Comparison of ENCODE assay signal across 13 cellular contexts in genomic region chr15:82132742-82133141, GRCh38.
DNase-seq lines count a peak whose midpoint lies in the region; ATAC-seq and TF ChIP-seq lines count a peak whose summit lies in the region.
"Had no signal": no experiment of that assay in that cellular context is flagged by ENCODE, and none has a peak within 500 bp of the region (broad histone marks: within the 10 kb centered on the region; RNA-seq: fewer than 3 reads in every experiment).

No MANE protein-coding gene starts in this region.

- H3K79me2 ChIP-seq in GM23248 (ENCODE audit: insufficient read depth) (no peaks in the 10 kb centered on the region), SK-N-SH (ENCODE audit: insufficient read depth) (no peaks in the 10 kb centered on the region; the same call in 1 of the 2 replicates)

- no peak for TF ChIP-seq RAD21 in SK-N-SH (IDR thresholded peaks at IDR 0.05; ENCODE audit: low read length)

- H2AFZ ChIP-seq in GM23248: no peak overlapping the region
- H2AFZ ChIP-seq in SK-N-SH (ENCODE audit: low read depth): no peak overlapping the region

- H3K9me3 ChIP-seq in GM23248 (ENCODE audit: low read depth) (no peaks in the 10 kb centered on the region), SK-N-SH (no peaks in the 10 kb centered on the region), gastrocnemius medialis (no peaks in the 10 kb centered on the region)
- H3K9me3 ChIP-seq: mucosa of descending colon had no signal

- no peaks in the 10 kb centered on the region for H3K36me3 ChIP-seq in GM23248 (ENCODE audit: low read depth)
- H3K36me3 ChIP-seq in SK-N-SH (replicated peaks in 1 of 2; ENCODE audit: control insufficient read depth in 1 of 2, insufficient read depth in 2 of 2, low read length in 1 of 2): peaks cover 16 to 24% of the 10 kb centered on the region in 2 experiments
- peaks cover 0 to 21% of the 10 kb centered on the region in 2 donors for H3K36me3 ChIP-seq in gastrocnemius medialis

- H3K27ac ChIP-seq in GM23248 (peak overlapping the region; percentile 92), SK-N-SH (ENCODE audit: low read depth in 2 of 2, low read length in 1 of 2) (peak overlapping the region in 1 of 2 experiments; percentile 92; a peak in 2 of 4 replicates), gastrocnemius medialis (peak overlapping the region in 1 of 4 donors; percentile 43)

- TF ChIP-seq EP300 in SK-N-SH (IDR thresholded peaks at IDR 0.05; ENCODE audit: borderline replicate concordance in 1 of 2, low read depth in 1 of 2, low read length in 1 of 2): peak in 1 of 2 experiments; percentile 84; a peak in 1 of 4 replicates

- in situ Hi-C loops in GM23248 (cut with MboI): no loop called here
- in situ Hi-C loops in gastrocnemius medialis (cut with MboI; ENCODE audit: low sequenced_read_pairs in 4 of 4): no loop called here

- POLR2A ChIA-PET in SK-N-SH (lab: Yijun Ruan, JAX): no interaction called here

- intact Hi-C loops in gastrocnemius medialis (cut with DNase I; ENCODE audit: low total_unique reads): no loop called here

- H3K9me2 ChIP-seq in GM23248 (ENCODE audit: insufficient read depth) (no peaks in the 10 kb centered on the region), SK-N-SH (no peaks in the 10 kb centered on the region)

- WGBS in GM23248 (ENCODE audit: low coverage in 1 of 2, low lambda C conversion rate in 2 of 2, missing lambda C conversion rate in 2 of 2), 2 experiments: 0% methylated on average over 2 of the region's 2 CpGs
- WGBS in SK-N-SH (ENCODE audit: low lambda C conversion rate): 12% methylated on average over 2 of the region's 2 CpGs

- peaks cover 80% of the 10 kb centered on the region for H3K4me1 ChIP-seq in GM23248 (ENCODE audit: insufficient read depth)
- H3K4me1 ChIP-seq in SK-N-SH (ENCODE audit: control insufficient read depth in 1 of 2, insufficient read depth in 2 of 2, low read depth in 1 of 2, low read length in 1 of 2): peaks cover 26 to 33% of the 10 kb centered on the region in 2 experiments
- no peaks in the 10 kb centered on the region for H3K4me1 ChIP-seq in gastrocnemius medialis

- H3K9ac ChIP-seq in GM23248: no peak overlapping the region
- H3K9ac ChIP-seq in SK-N-SH: no peak overlapping the region; the same call in 1 of the 2 replicates

- CTCF ChIA-PET in SK-N-SH (lab: Yijun Ruan, JAX): no interaction called here

- DNase-seq in GM23248 (peak; percentile 95), SK-N-SH (no peak), fibroblast of peridontal ligament (ENCODE audit: extremely low read depth) (peak; percentile 88), gastrocnemius medialis (no peak), OCI-M1 (lab: John Stamatoyannopoulos, UW) (no peak), KG1 (lab: John Stamatoyannopoulos, UW) (no peak), NCI-H1436 treated with DMSO at 0.1 percent for 48 hours (lab: John Stamatoyannopoulos, UW) (no peak)
- DNase-seq: activated CD4-positive, alpha-beta T cell treated with anti-CD3 and anti-CD28 coated beads, Interleukin-2, amount 50 U/mL, for 48 hours; activated naive CD4-positive, alpha-beta T cell treated with anti-CD3 and anti-CD28 coated beads for 36 hours; mucosa of descending colon; NCI-H526 treated with DMSO at 0.1 percent for 48 hours; small intestine had no signal

- TF ChIP-seq CTCF in SK-N-SH (IDR thresholded peaks at IDR 0.05) (no peak), gastrocnemius medialis (IDR thresholded peaks at IDR 0.05 in 4 of 5, conservative IDR thresholded peaks at IDR 0.05 in 1 of 5) (no peak)

- H3F3A ChIP-seq in GM23248 (ENCODE audit: insufficient read depth) (peaks cover 77% of the 10 kb centered on the region), SK-N-SH (replicated peaks; ENCODE audit: insufficient read depth) (peaks cover 42% of the 10 kb centered on the region)

- TF ChIP-seq POLR2A in gastrocnemius medialis (IDR thresholded peaks at IDR 0.05): no peak

- H4K20me1 ChIP-seq in GM23248 (ENCODE audit: insufficient read depth): no peaks in the 10 kb centered on the region
- no peaks in the 10 kb centered on the region for H4K20me1 ChIP-seq in SK-N-SH (ENCODE audit: insufficient read depth)

- peak; percentile 49 to 73 for ATAC-seq in gastrocnemius medialis
- no peak for ATAC-seq in HG03457 (IDR thresholded peaks at IDR 0.05; ENCODE audit: unreplicated experiment)
- ATAC-seq: mucosa of descending colon had no signal

- H3K4me2 ChIP-seq in GM23248 (ENCODE audit: unreplicated experiment) (no peak overlapping the region), SK-N-SH (0 out of 2 replicates have a peak overlapping the region, but pooled peaks have one; percentile 48)

- no peak overlapping the region for H3K4me3 ChIP-seq in GM23248
- no peak overlapping the region for H3K4me3 ChIP-seq in SK-N-SH (ENCODE audit: low read depth in 2 of 2, low read length in 1 of 2)
- H3K4me3 ChIP-seq in gastrocnemius medialis: no peak overlapping the region
- H3K4me3 ChIP-seq: mucosa of descending colon had no signal

- H3K27me3 ChIP-seq in GM23248 (replicated peaks; ENCODE audit: insufficient read depth) (no peaks in the 10 kb centered on the region), SK-N-SH (ENCODE audit: insufficient read depth) (no peaks in the 10 kb centered on the region), gastrocnemius medialis (no peaks in the 10 kb centered on the region)

TF ChIP-seq in SK-N-SH, 30 proteins besides CTCF, POLR2A, EP300 and RAD21 (continues in another document):
- TF ChIP-seq TAF1 (IDR thresholded peaks at IDR 0.05; ENCODE audit: borderline replicate concordance, low read depth, low read length): no peak
- TF ChIP-seq USF2 (IDR thresholded peaks at IDR 0.05; ENCODE audit: borderline replicate concordance, low read depth, low read length): no peak
- TF ChIP-seq RCOR1 (IDR thresholded peaks at IDR 0.05; ENCODE audit: low read length): no peak
- no peak for TF ChIP-seq FOXM1 (IDR thresholded peaks at IDR 0.05; ENCODE audit: low read depth)
- TF ChIP-seq NFIC (IDR thresholded peaks at IDR 0.05; ENCODE audit: borderline replicate concordance): peak; percentile 70
- no peak for TF ChIP-seq MEF2A (IDR thresholded peaks at IDR 0.05; ENCODE audit: borderline replicate concordance, low read depth)
- peak; percentile 79 for TF ChIP-seq TCF12 (IDR thresholded peaks at IDR 0.05)
- peak; percentile 84; the same call in 1 of the 2 replicates for TF ChIP-seq RXRA (IDR thresholded peaks at IDR 0.05; ENCODE audit: borderline replicate concordance, low read depth)
- TF ChIP-seq IRF3 (IDR thresholded peaks at IDR 0.05; ENCODE audit: low read depth, low read length): no peak
- TF ChIP-seq SIN3A (IDR thresholded peaks at IDR 0.05; ENCODE audit: borderline replicate concordance, low read depth, low read length): 0 out of 2 replicates have a peak, but pooled peaks have one; percentile 45
- peak; percentile 97 for TF ChIP-seq FOSL2 (IDR thresholded peaks at IDR 0.05; ENCODE audit: borderline replicate concordance, low read depth)
- no peak for TF ChIP-seq MXI1 (IDR thresholded peaks at IDR 0.05; ENCODE audit: low read depth, low read length)
- 0 out of 2 replicates have a peak, but pooled peaks have one; percentile 32 for TF ChIP-seq REST (IDR thresholded peaks at IDR 0.05; ENCODE audit: low read depth, low read length)
- TF ChIP-seq JUND (IDR thresholded peaks at IDR 0.05): peak; percentile 90

Comparison
In these comparisons a context has a peak if more than half of its experiments do, and no peak if none do; other contexts are left out.
1. DNase-seq: peak in GM23248 (single experiment) and fibroblast of peridontal ligament (single experiment); none in SK-N-SH (single experiment), gastrocnemius medialis (0 of 2), OCI-M1 (single experiment), KG1 (single experiment) and NCI-H1436 treated with DMSO at 0.1 percent for 48 hours (single experiment).